ENCODE assay signal across 1 cellular context in genomic region chr17:50100480-50100883, GRCh38.
TF ChIP-seq lines count a peak whose summit lies in the region.

No MANE protein-coding gene starts in this region.

TF ChIP-seq in HEK293, 187 proteins besides CTCF, POLR2A, EP300 and RAD21:
- TF ChIP-seq ZNF518A (tag by site-specific recombination; conservative IDR thresholded peaks at IDR 0.05; ENCODE audit: low read depth) (no peak), GLI2 (tag by site-specific recombination; IDR thresholded peaks at IDR 0.05; ENCODE audit: borderline replicate concordance, low read depth) (no peak), ZSCAN23 (tag by site-specific recombination; IDR thresholded peaks at IDR 0.05) (peak; percentile 60; the same call in 1 of the 2 replicates), ZNF629 (tag by site-specific recombination; IDR thresholded peaks at IDR 0.05) (peak; percentile 56; the same call in 1 of the 2 replicates), OSR2 (tag by site-specific recombination; IDR thresholded peaks at IDR 0.05) (peak; percentile 90), ZNF394 (tag by site-specific recombination; IDR thresholded peaks at IDR 0.05; ENCODE audit: borderline replicate concordance) (peak; percentile 29; the same call in 1 of the 2 replicates), ZNF366 (tag by site-specific recombination; conservative IDR thresholded peaks at IDR 0.05) (peak; percentile 46; the same call in 1 of the 2 replicates), ZNF280C (tag by site-specific recombination; IDR thresholded peaks at IDR 0.05) (no peak), ZNF138 (tag by site-specific recombination; IDR thresholded peaks at IDR 0.05; ENCODE audit: borderline replicate concordance) (no peak), ZNF146 (tag by site-specific recombination; IDR thresholded peaks at IDR 0.05) (no peak), PBX3 (CRISPR knock-in tag; IDR thresholded peaks at IDR 0.05) (no peak), ZNF24 (tag by site-specific recombination; IDR thresholded peaks at IDR 0.05) (peak; percentile 49; the same call in 1 of the 2 replicates), MZF1 (tag by site-specific recombination; IDR thresholded peaks at IDR 0.05; ENCODE audit: borderline replicate concordance) (no peak), ZNF664 (tag by site-specific recombination; IDR thresholded peaks at IDR 0.05) (0 out of 2 replicates have a peak, but pooled peaks have one; percentile 9), GLIS1 (tag by site-specific recombination; IDR thresholded peaks at IDR 0.05) (peak; percentile 30), SP7 (tag by site-specific recombination; IDR thresholded peaks at IDR 0.05) (peak; percentile 55; the same call in 1 of the 2 replicates), ZNF560 (tag by site-specific recombination; IDR thresholded peaks at IDR 0.05; ENCODE audit: borderline replicate concordance) (no peak), ZNF292 (tag by site-specific recombination; IDR thresholded peaks at IDR 0.05; ENCODE audit: borderline replicate concordance, low read depth) (0 out of 2 replicates have a peak, but pooled peaks have one; percentile 15)
- TF ChIP-seq, protein P1, sequence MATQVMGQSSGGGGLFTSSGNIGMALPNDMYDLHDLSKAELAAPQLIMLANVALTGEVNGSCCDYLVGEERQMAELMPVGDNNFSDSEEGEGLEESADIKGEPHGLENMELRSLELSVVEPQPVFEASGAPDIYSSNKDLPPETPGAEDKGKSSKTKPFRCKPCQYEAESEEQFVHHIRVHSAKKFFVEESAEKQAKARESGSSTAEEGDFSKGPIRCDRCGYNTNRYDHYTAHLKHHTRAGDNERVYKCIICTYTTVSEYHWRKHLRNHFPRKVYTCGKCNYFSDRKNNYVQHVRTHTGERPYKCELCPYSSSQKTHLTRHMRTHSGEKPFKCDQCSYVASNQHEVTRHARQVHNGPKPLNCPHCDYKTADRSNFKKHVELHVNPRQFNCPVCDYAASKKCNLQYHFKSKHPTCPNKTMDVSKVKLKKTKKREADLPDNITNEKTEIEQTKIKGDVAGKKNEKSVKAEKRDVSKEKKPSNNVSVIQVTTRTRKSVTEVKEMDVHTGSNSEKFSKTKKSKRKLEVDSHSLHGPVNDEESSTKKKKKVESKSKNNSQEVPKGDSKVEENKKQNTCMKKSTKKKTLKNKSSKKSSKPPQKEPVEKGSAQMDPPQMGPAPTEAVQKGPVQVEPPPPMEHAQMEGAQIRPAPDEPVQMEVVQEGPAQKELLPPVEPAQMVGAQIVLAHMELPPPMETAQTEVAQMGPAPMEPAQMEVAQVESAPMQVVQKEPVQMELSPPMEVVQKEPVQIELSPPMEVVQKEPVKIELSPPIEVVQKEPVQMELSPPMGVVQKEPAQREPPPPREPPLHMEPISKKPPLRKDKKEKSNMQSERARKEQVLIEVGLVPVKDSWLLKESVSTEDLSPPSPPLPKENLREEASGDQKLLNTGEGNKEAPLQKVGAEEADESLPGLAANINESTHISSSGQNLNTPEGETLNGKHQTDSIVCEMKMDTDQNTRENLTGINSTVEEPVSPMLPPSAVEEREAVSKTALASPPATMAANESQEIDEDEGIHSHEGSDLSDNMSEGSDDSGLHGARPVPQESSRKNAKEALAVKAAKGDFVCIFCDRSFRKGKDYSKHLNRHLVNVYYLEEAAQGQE (tag by site-specific recombination; IDR thresholded peaks at IDR 0.05), result peak; percentile 79
